ENCODE assay signal across 19 cellular contexts in the genomic region with DNA sequence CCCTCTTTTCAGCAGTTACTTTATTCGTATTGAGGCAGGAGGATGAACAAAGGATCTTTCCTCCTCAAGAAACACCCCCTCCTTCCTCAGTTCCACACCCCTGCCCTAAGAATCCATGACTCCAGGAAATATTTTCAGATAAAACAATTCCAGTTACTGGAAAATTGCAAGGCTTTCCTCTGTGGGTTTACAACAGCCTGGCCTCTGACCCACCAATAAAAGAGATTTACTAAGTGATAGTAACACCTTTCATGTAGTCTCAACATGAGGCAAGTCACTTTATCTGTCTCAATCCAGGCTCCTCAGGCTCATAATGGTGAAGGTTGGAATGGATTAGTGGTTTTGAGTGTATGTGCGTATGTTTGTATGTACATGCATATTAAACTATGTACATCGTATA.
"Had no signal": no experiment of that assay in that cellular context is flagged by ENCODE, and none has a peak within 500 bp of the region (broad histone marks: within the 10 kb centered on the region; RNA-seq: fewer than 3 reads in every experiment).

No MANE protein-coding gene starts in this region.

- H3K36me3 ChIP-seq: spleen, thoracic aorta, upper lobe of left lung had no signal

- H3K4me3 Mint-ChIP-seq: activated B cell treated with CpG ODN at 0.5 μM for 24 hours; activated CD4-positive, alpha-beta memory T cell treated with anti-CD3 and anti-CD28 coated beads, Interleukin-2, amount 10 ng/mL, durations not matched to agents 7 days and 5 days; activated CD4-positive, alpha-beta T cell treated with anti-CD3 and anti-CD28 coated beads, Interleukin-2, amount 10 ng/mL, durations not matched to agents 24 days and 14 days; activated naive CD4-positive, alpha-beta T cell treated with anti-CD3 and anti-CD28 coated beads, Interleukin-2, amount 10 ng/mL, durations not matched to agents 7 days and 5 days; activated T-cell treated with anti-CD3 and anti-CD28 coated beads, Interleukin-2, amount 50 U/mL, for 72 hours; memory B cell; naive B cell; neural crest cell; T-helper 17 cell had no signal

- H3K27me3 Mint-ChIP-seq: activated CD4-positive, alpha-beta T cell treated with anti-CD3 and anti-CD28 coated beads, Interleukin-2, amount 10 ng/mL, durations not matched to agents 24 days and 14 days; naive B cell had no signal

- H3K9me3 ChIP-seq: spleen, thoracic aorta, upper lobe of left lung had no signal

- H3K27ac Mint-ChIP-seq: activated B cell treated with CpG ODN at 0.5 μM for 24 hours; activated CD4-positive, alpha-beta memory T cell treated with anti-CD3 and anti-CD28 coated beads, Interleukin-2, amount 10 ng/mL, durations not matched to agents 7 days and 5 days; activated CD4-positive, alpha-beta T cell treated with anti-CD3 and anti-CD28 coated beads, Interleukin-2, amount 10 ng/mL, durations not matched to agents 24 days and 14 days; activated naive CD4-positive, alpha-beta T cell treated with anti-CD3 and anti-CD28 coated beads, Interleukin-2, amount 10 ng/mL, durations not matched to agents 7 days and 5 days; memory B cell; T-helper 17 cell had no signal

- ATAC-seq: activated T-cell treated with anti-CD3 and anti-CD28 coated beads, Interleukin-2, amount 50 U/mL, for 72 hours; T-helper 17 cell had no signal

- H3K27ac ChIP-seq: spleen, thoracic aorta, upper lobe of left lung had no signal

- DNase-seq: activated B cell treated with CpG ODN at 0.5 μM for 24 hours; activated CD4-positive, alpha-beta memory T cell treated with anti-CD3 and anti-CD28 coated beads, Interleukin-2, amount 10 ng/mL, durations not matched to agents 7 days and 5 days; activated CD4-positive, alpha-beta T cell treated with anti-CD3 and anti-CD28 coated beads, Interleukin-2, amount 10 ng/mL, durations not matched to agents 24 days and 14 days; activated effector memory CD4-positive, alpha-beta T cell treated with Interleukin-2 at 50 U/mL for 16 hours; activated naive CD4-positive, alpha-beta T cell treated with anti-CD3 and anti-CD28 coated beads, Interleukin-2, amount 10 ng/mL, durations not matched to agents 7 days and 5 days; activated T-cell treated with anti-CD3 and anti-CD28 coated beads, Interleukin-2, amount 50 U/mL, for 72 hours; effector CD4-positive, alpha-beta T cell; foreskin melanocyte; kidney glomerular epithelial cell; naive B cell; occipital lobe; spleen; stimulated activated CD4-positive, alpha-beta T cell treated with anti-CD3 and anti-CD28 coated beads, Interleukin-4, amount 100 ng/mL, for 1 hour; stimulated activated naive CD4-positive, alpha-beta T cell; T-helper 17 cell; upper lobe of left lung had no signal

- H3K36me3 Mint-ChIP-seq: activated naive CD4-positive, alpha-beta T cell treated with anti-CD3 and anti-CD28 coated beads, Interleukin-2, amount 10 ng/mL, durations not matched to agents 7 days and 5 days; naive B cell had no signal

- H3K4me1 Mint-ChIP-seq: memory B cell had no signal

- H3K4me3 ChIP-seq: spleen, thoracic aorta, upper lobe of left lung had no signal

- H3K27me3 ChIP-seq: spleen, upper lobe of left lung had no signal

- H3K9me3 Mint-ChIP-seq: activated B cell treated with CpG ODN at 0.5 μM for 24 hours; activated CD4-positive, alpha-beta memory T cell treated with anti-CD3 and anti-CD28 coated beads, Interleukin-2, amount 10 ng/mL, durations not matched to agents 7 days and 5 days; activated CD4-positive, alpha-beta T cell treated with anti-CD3 and anti-CD28 coated beads, Interleukin-2, amount 10 ng/mL, durations not matched to agents 24 days and 14 days; activated naive CD4-positive, alpha-beta T cell treated with anti-CD3 and anti-CD28 coated beads, Interleukin-2, amount 10 ng/mL, durations not matched to agents 7 days and 5 days; memory B cell; neural crest cell had no signal
